ENCODE assay signal across 16 cellular contexts in genomic region chr10:103680869-103681236, GRCh38.
"Had no signal": no experiment of that assay in that cellular context is flagged by ENCODE, and none has a peak within 500 bp of the region (broad histone marks: within the 10 kb centered on the region; RNA-seq: fewer than 3 reads in every experiment).

No MANE protein-coding gene starts in this region.

- H3K36me3 Mint-ChIP-seq: naive B cell; stimulated activated memory B cell treated with anti-CD40 and anti-IgM and Interleukin-4, amounts not matched to agents 10 μg/mL and 1 μg/mL and 100 μg/mL, for 72 hours; T-cell had no signal

- H3K27me3 Mint-ChIP-seq: activated T-helper 17 cell treated with anti-CD3 and anti-CD28 coated beads, Interleukin-2, amount 50 U/mL, for 72 hours; effector memory CD8-positive, alpha-beta T cell; naive B cell; stimulated activated memory B cell treated with anti-CD40 and anti-IgM and Interleukin-4, amounts not matched to agents 10 μg/mL and 1 μg/mL and 100 μg/mL, for 72 hours; T-cell had no signal

- H3K4me1 Mint-ChIP-seq: activated T-helper 17 cell treated with anti-CD3 and anti-CD28 coated beads, Interleukin-2, amount 50 U/mL, for 72 hours had no signal

- H3K4me1 ChIP-seq: ascending aorta had no signal

- H3K27ac Mint-ChIP-seq: activated T-helper 17 cell treated with anti-CD3 and anti-CD28 coated beads, Interleukin-2, amount 50 U/mL, for 72 hours; stimulated activated memory B cell treated with anti-CD40 and anti-IgM and Interleukin-4, amounts not matched to agents 10 μg/mL and 1 μg/mL and 100 μg/mL, for 72 hours; T-cell had no signal

- H3K9me3 Mint-ChIP-seq: activated T-helper 17 cell treated with anti-CD3 and anti-CD28 coated beads, Interleukin-2, amount 50 U/mL, for 72 hours; effector memory CD8-positive, alpha-beta T cell; naive B cell; stimulated activated memory B cell treated with anti-CD40 and anti-IgM and Interleukin-4, amounts not matched to agents 10 μg/mL and 1 μg/mL and 100 μg/mL, for 72 hours; T-cell had no signal

- H3K27ac ChIP-seq: ascending aorta, epithelial cell of prostate, tibial artery had no signal

- H3K4me3 Mint-ChIP-seq: activated T-helper 17 cell treated with anti-CD3 and anti-CD28 coated beads, Interleukin-2, amount 50 U/mL, for 72 hours; effector memory CD8-positive, alpha-beta T cell; stimulated activated memory B cell treated with anti-CD40 and anti-IgM and Interleukin-4, amounts not matched to agents 10 μg/mL and 1 μg/mL and 100 μg/mL, for 72 hours; T-cell had no signal

- ATAC-seq: activated T-helper 17 cell treated with anti-CD3 and anti-CD28 coated beads, Interleukin-2, amount 50 U/mL, for 72 hours; effector memory CD8-positive, alpha-beta T cell; stimulated activated memory B cell treated with anti-CD40 and anti-IgM and Interleukin-4, amounts not matched to agents 10 μg/mL and 1 μg/mL and 100 μg/mL, for 72 hours; T-cell had no signal

- DNase-seq: activated CD4-positive, CD25-positive, alpha-beta regulatory T cell treated with anti-CD3 and anti-CD28 coated beads, Interleukin-2, amount 50 U/mL, for 72 hours; activated naive CD4-positive, alpha-beta T cell treated with Interleukin-2 at 50 U/mL for 16 hours; activated T-cell treated with anti-CD3 and anti-CD28 coated beads for 4 hours; dermis blood vessel endothelial cell; effector memory CD8-positive, alpha-beta T cell; islet precursor cell; naive B cell; retina; stimulated activated CD4-positive, alpha-beta T cell treated with anti-CD3 and anti-CD28 coated beads, Interleukin-2, amount 100 ng/mL, for 48 hours; T-cell; T1000; tibial artery had no signal

- H3K36me3 ChIP-seq: ascending aorta, tibial artery had no signal

- H3K27me3 ChIP-seq: ascending aorta, tibial artery had no signal

- H3K4me3 ChIP-seq: ascending aorta, tibial artery had no signal

- H3K9me3 ChIP-seq: ascending aorta, tibial artery had no signal
